ENCODE assay signal across 8 cellular contexts in genomic region chr22:20571531-20572007, GRCh38.
DNase-seq lines count a peak whose midpoint lies in the region; ATAC-seq and TF ChIP-seq lines count a peak whose summit lies in the region.

No MANE protein-coding gene starts in this region.

- no peaks in the 10 kb centered on the region for H3K9me3 ChIP-seq in DOHH2 (ENCODE audit: control insufficient read depth, insufficient read depth, low read length)

- H3K79me2 ChIP-seq in DOHH2 (ENCODE audit: control insufficient read depth, low read length) = no peaks in the 10 kb centered on the region

- H4K20me1 ChIP-seq in DOHH2 (ENCODE audit: control insufficient read depth, insufficient read depth, low read depth, low read length) = no peaks in the 10 kb centered on the region

- H3K9me2 ChIP-seq in DOHH2 (replicated peaks; ENCODE audit: control insufficient read depth, low read length) = no peaks in the 10 kb centered on the region

- H3K27ac ChIP-seq in DOHH2 (ENCODE audit: low read depth, low read length) = no peak overlapping the region

- peaks cover 87% of the 10 kb centered on the region for H3K36me3 ChIP-seq in DOHH2 (ENCODE audit: control insufficient read depth, low read length)

- TF ChIP-seq CTCF in DOHH2 (IDR thresholded peaks at IDR 0.05; ENCODE audit: low read depth, low read length, poor library complexity, severe bottlenecking) = peak; percentile 98

- no peak overlapping the region for H3K4me2 ChIP-seq in DOHH2 (ENCODE audit: low read length)

- no peak for ATAC-seq in GM18907 (IDR thresholded peaks at IDR 0.05; ENCODE audit: unreplicated experiment)

- H3K4me3 ChIP-seq in DOHH2 (ENCODE audit: low read length) = no peak overlapping the region

- no peaks in the 10 kb centered on the region for H3K27me3 ChIP-seq in DOHH2 (ENCODE audit: control insufficient read depth, low read length)

- DNase-seq in NCI-H69 (lab: John Stamatoyannopoulos, UW) = peak; percentile 11
- peak; percentile 53 for DNase-seq in activated effector memory CD4-positive, alpha-beta T cell treated with Interleukin-2 at 50 U/mL for 16 hours
- peak; percentile 50 for DNase-seq in hepatic stellate cell (ENCODE audit: low spot score)
- DNase-seq in stimulated activated CD8-positive, alpha-beta memory T cell treated with anti-CD3 and anti-CD28 coated beads, Interleukin-12 subunit alpha, Interleukin-12 subunit beta, amount 100 ng/mL, for 1 hour (ENCODE audit: low read depth) = peak; percentile 51
- DNase-seq in retina = no peak
- DNase-seq in cortex of kidney (lab: John Stamatoyannopoulos, UW) = no peak

- H3F3A ChIP-seq in DOHH2 (ENCODE audit: control insufficient read depth, insufficient read depth) = no peaks in the 10 kb centered on the region

- no peaks in the 10 kb centered on the region for H3K4me1 ChIP-seq in DOHH2 (ENCODE audit: control insufficient read depth, low read length)

Comparison
In these comparisons a context has a peak if more than half of its experiments do, and no peak if none do; other contexts are left out.
1. DNase-seq: peak in NCI-H69 (single experiment), activated effector memory CD4-positive, alpha-beta T cell treated with Interleukin-2 at 50 U/mL for 16 hours (single experiment), hepatic stellate cell (single experiment) and stimulated activated CD8-positive, alpha-beta memory T cell treated with anti-CD3 and anti-CD28 coated beads, Interleukin-12 subunit alpha, Interleukin-12 subunit beta, amount 100 ng/mL, for 1 hour (single experiment); none in retina (single experiment) and cortex of kidney (single experiment).